Comparison of ENCODE assay signal across 13 cellular contexts in genomic region chr17:66904760-66905637, GRCh38. TPM values are rescaled to one million over a fixed set of nuclear protein-coding genes. Genes with fewer than 3 reads are reported as not detected.
DNase-seq lines count a peak whose midpoint lies in the region; ATAC-seq and TF ChIP-seq lines count a peak whose summit lies in the region.
"Had no signal": no experiment of that assay in that cellular context is flagged by ENCODE, and none has a peak within 500 bp of the region (broad histone marks: within the 10 kb centered on the region; RNA-seq: fewer than 3 reads in every experiment).

No MANE protein-coding gene starts in this region.

- no peaks in the 10 kb centered on the region for H3K36me3 Mint-ChIP-seq in nephron progenitor cell (ENCODE audit: low read depth)
- H3K36me3 Mint-ChIP-seq: stimulated activated naive B cell treated with anti-CD40 and anti-IgM and Interleukin-4, amounts not matched to agents 10 μg/mL and 1 μg/mL and 100 μg/mL, for 72 hours had no signal

- H3K27ac Mint-ChIP-seq in nephron progenitor cell = no peak overlapping the region
- H3K27ac Mint-ChIP-seq: stimulated activated naive B cell treated with anti-CD40 and anti-IgM and Interleukin-4, amounts not matched to agents 10 μg/mL and 1 μg/mL and 100 μg/mL, for 72 hours had no signal

- H3K4me1 Mint-ChIP-seq in nephron progenitor cell = peaks cover 3% of the 10 kb centered on the region

- H3K27me3 Mint-ChIP-seq in nephron progenitor cell (ENCODE audit: low read depth, poor library complexity) = peaks cover 35% of the 10 kb centered on the region

- H3K4me3 Mint-ChIP-seq in nephron progenitor cell = no peak overlapping the region
- H3K4me3 Mint-ChIP-seq: stimulated activated naive B cell treated with anti-CD40 and anti-IgM and Interleukin-4, amounts not matched to agents 10 μg/mL and 1 μg/mL and 100 μg/mL, for 72 hours had no signal

- DNase-seq in DMS153 (lab: John Stamatoyannopoulos, UW) (peak; percentile 67), NCI-H226 (peak; percentile 94), choroid plexus epithelial cell (ENCODE audit: low read depth) (peak; percentile 82), mesenteric fat pad (ENCODE audit: low spot score) (peak; percentile 72), nephron progenitor cell (no peak), dedifferentiated amniotic fluid mesenchymal stem cell (ENCODE audit: extremely low spot score) (no peak), ureter (ENCODE audit: low spot score) (no peak)
- DNase-seq: DND-41; KG1; stimulated activated naive B cell treated with anti-CD40 and anti-IgM and Interleukin-4, amounts not matched to agents 10 μg/mL and 1 μg/mL and 100 μg/mL, for 72 hours; T-helper 9 cell had no signal

- no peak for ATAC-seq in GM18868 (IDR thresholded peaks at IDR 0.05; ENCODE audit: unreplicated experiment)
- ATAC-seq: stimulated activated naive B cell treated with anti-CD40 and anti-IgM and Interleukin-4, amounts not matched to agents 10 μg/mL and 1 μg/mL and 100 μg/mL, for 72 hours had no signal

- H3K4me3 ChIP-seq in choroid plexus epithelial cell (ENCODE audit: low read depth, low read length) = no peak overlapping the region

- H3K9me3 Mint-ChIP-seq in nephron progenitor cell = no peaks in the 10 kb centered on the region

- TF ChIP-seq CTCF in choroid plexus epithelial cell (conservative IDR thresholded peaks at IDR 0.05; ENCODE audit: low read depth, low read length) (no peak), nephron progenitor cell (IDR thresholded peaks at IDR 0.05) (no peak)

RNA-seq across cellular contexts. Expression of gene CACNG4, which starts 59.5 kb away (rescaled TPM):
- total RNA-seq in mesenteric fat pad (not detected), ureter (0.57 TPM)
- total RNA-seq: aorta had no signal

Comparison
In these comparisons a context has a peak if more than half of its experiments do, and no peak if none do; other contexts are left out.
1. DNase-seq: peak in DMS153 (single experiment), NCI-H226 (single experiment), choroid plexus epithelial cell (single experiment) and mesenteric fat pad (single experiment); none in nephron progenitor cell (single experiment), dedifferentiated amniotic fluid mesenchymal stem cell (single experiment) and ureter (single experiment).